1 cellular context compared by ENCODE assay signal in genomic region chr7:47361229-47361628, GRCh38.
TF ChIP-seq lines count a peak whose summit lies in the region.

No MANE protein-coding gene starts in this region.

TF ChIP-seq in HEK293, 187 proteins besides CTCF, POLR2A, EP300 and RAD21 (continued from another document):
- TF ChIP-seq ZNF692 (tag by site-specific recombination; IDR thresholded peaks at IDR 0.05) (no peak), ZNF350 (tag by site-specific recombination; IDR thresholded peaks at IDR 0.05) (no peak), GLIS1 (tag by site-specific recombination; IDR thresholded peaks at IDR 0.05) (no peak)
- TF ChIP-seq, protein P1, sequence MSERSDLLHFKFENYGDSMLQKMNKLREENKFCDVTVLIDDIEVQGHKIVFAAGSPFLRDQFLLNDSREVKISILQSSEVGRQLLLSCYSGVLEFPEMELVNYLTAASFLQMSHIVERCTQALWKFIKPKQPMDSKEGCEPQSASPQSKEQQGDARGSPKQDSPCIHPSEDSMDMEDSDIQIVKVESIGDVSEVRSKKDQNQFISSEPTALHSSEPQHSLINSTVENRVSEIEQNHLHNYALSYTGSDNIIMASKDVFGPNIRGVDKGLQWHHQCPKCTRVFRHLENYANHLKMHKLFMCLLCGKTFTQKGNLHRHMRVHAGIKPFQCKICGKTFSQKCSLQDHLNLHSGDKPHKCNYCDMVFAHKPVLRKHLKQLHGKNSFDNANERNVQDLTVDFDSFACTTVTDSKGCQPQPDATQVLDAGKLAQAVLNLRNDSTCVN (tag by site-specific recombination; optimal IDR thresholded peaks at IDR 0.05) = no peak
